Comparison of ENCODE assay signal across 1 cellular context in genomic region chr1:56644941-56645662, GRCh38.
TF ChIP-seq lines count a peak whose summit lies in the region.

Gene PRKAA2 (plus strand): TSS chr1:56645314. CDS start chr1:56645388, 74 bp downstream.

TF ChIP-seq in HepG2, 621 proteins besides CTCF, POLR2A, EP300 and RAD21 (continued from another document and continues in another):
- TF ChIP-seq PRDM15 (CRISPR knock-in tag; IDR thresholded peaks at IDR 0.05): 0 out of 2 replicates have a peak, but pooled peaks have one; percentile 31
- TF ChIP-seq POGZ (CRISPR knock-in tag; IDR thresholded peaks at IDR 0.05): no peak
- TF ChIP-seq ZFY (CRISPR knock-in tag; IDR thresholded peaks at IDR 0.05): peak; percentile 86
- TF ChIP-seq ZNF275 (CRISPR knock-in tag; IDR thresholded peaks at IDR 0.05; ENCODE audit: borderline replicate concordance): no peak
- TF ChIP-seq POLR2AphosphoS5 (IDR thresholded peaks at IDR 0.05; ENCODE audit: low read depth, low read length): peak; percentile 49
- TF ChIP-seq ZEB1 (IDR thresholded peaks at IDR 0.05; ENCODE audit: insufficient replicate concordance, low read depth): no peak
- TF ChIP-seq ZNF274 (CRISPR knock-in tag; IDR thresholded peaks at IDR 0.05): no peak
- TF ChIP-seq POLR2G (IDR thresholded peaks at IDR 0.05; ENCODE audit: low read depth, low read length): peak; percentile 67
- TF ChIP-seq SATB2 (CRISPR knock-in tag; IDR thresholded peaks at IDR 0.05): 0 out of 2 replicates have a peak, but pooled peaks have one; percentile 36
- 0 out of 2 replicates have a peak, but pooled peaks have one; percentile 4 for TF ChIP-seq ZBTB7B (CRISPR knock-in tag; IDR thresholded peaks at IDR 0.05)
- TF ChIP-seq ZSCAN5A (CRISPR knock-in tag; IDR thresholded peaks at IDR 0.05; ENCODE audit: borderline replicate concordance): no peak
- peak; percentile 42; the same call in 1 of the 2 replicates for TF ChIP-seq ZNF709 (CRISPR knock-in tag; IDR thresholded peaks at IDR 0.05)
- no peak for TF ChIP-seq KLF11 (CRISPR knock-in tag; IDR thresholded peaks at IDR 0.05)
- TF ChIP-seq ZNF446 (CRISPR knock-in tag; IDR thresholded peaks at IDR 0.05): no peak
- no peak for TF ChIP-seq TGIF2 (CRISPR knock-in tag; IDR thresholded peaks at IDR 0.05)
- TF ChIP-seq MYPOP (CRISPR knock-in tag; IDR thresholded peaks at IDR 0.05): no peak; the same call in 1 of the 2 replicates
- TF ChIP-seq SAP130 (CRISPR knock-in tag; IDR thresholded peaks at IDR 0.05; ENCODE audit: low read depth): peak; percentile 54; the same call in 1 of the 2 replicates
- no peak for TF ChIP-seq ZZZ3 (CRISPR knock-in tag; IDR thresholded peaks at IDR 0.05; ENCODE audit: borderline replicate concordance)
- peak; percentile 17 for TF ChIP-seq ZNF883 (CRISPR knock-in tag; IDR thresholded peaks at IDR 0.05; ENCODE audit: not compliant biosample characterization)
- TF ChIP-seq HDAC6 (IDR thresholded peaks at IDR 0.05; ENCODE audit: low read depth, low read length): no peak
- peak; percentile 68; the same call in 1 of the 2 replicates for TF ChIP-seq ZFP90 (CRISPR knock-in tag; IDR thresholded peaks at IDR 0.05; ENCODE audit: borderline replicate concordance)
- no peak for TF ChIP-seq NCOA1 (CRISPR knock-in tag; IDR thresholded peaks at IDR 0.05)
- TF ChIP-seq HMGA1 (CRISPR knock-in tag; conservative IDR thresholded peaks at IDR 0.05): no peak
- TF ChIP-seq ZNF609 (CRISPR knock-in tag; IDR thresholded peaks at IDR 0.05; ENCODE audit: borderline replicate concordance): no peak
- no peak for TF ChIP-seq NFE2L2 (IDR thresholded peaks at IDR 0.05; ENCODE audit: low read length)
- no peak for TF ChIP-seq ZNF816 (CRISPR knock-in tag; IDR thresholded peaks at IDR 0.05; ENCODE audit: borderline replicate concordance)
- TF ChIP-seq NFIB (CRISPR knock-in tag; IDR thresholded peaks at IDR 0.05; ENCODE audit: borderline replicate concordance): no peak
- TF ChIP-seq HOXA9 (CRISPR knock-in tag; IDR thresholded peaks at IDR 0.05; ENCODE audit: borderline replicate concordance): no peak
- no peak for TF ChIP-seq JUNB (CRISPR knock-in tag; IDR thresholded peaks at IDR 0.05; ENCODE audit: borderline replicate concordance)
- peak; percentile 83 for TF ChIP-seq YY1 (IDR thresholded peaks at IDR 0.05; ENCODE audit: insufficient read depth, insufficient replicate concordance, low read depth, low read length)
- TF ChIP-seq ZSCAN25 (CRISPR knock-in tag; IDR thresholded peaks at IDR 0.05): no peak
- TF ChIP-seq ZFP1 (CRISPR knock-in tag; IDR thresholded peaks at IDR 0.05): no peak
- no peak for TF ChIP-seq ZNF207 (IDR thresholded peaks at IDR 0.05; ENCODE audit: borderline replicate concordance)
- no peak for TF ChIP-seq ZBTB33 (CRISPR knock-in tag; IDR thresholded peaks at IDR 0.05)
- TF ChIP-seq MEF2D (CRISPR knock-in tag; IDR thresholded peaks at IDR 0.05): no peak; the same call in 1 of the 2 replicates
- 0 out of 2 replicates have a peak, but pooled peaks have one; percentile 16 for TF ChIP-seq ZSCAN20 (CRISPR knock-in tag; IDR thresholded peaks at IDR 0.05; ENCODE audit: borderline replicate concordance)
- TF ChIP-seq ZNF784 (CRISPR knock-in tag; IDR thresholded peaks at IDR 0.05; ENCODE audit: borderline replicate concordance): no peak
- TF ChIP-seq ETS1 (CRISPR knock-in tag; IDR thresholded peaks at IDR 0.05): no peak
- TF ChIP-seq NFKB2 (CRISPR knock-in tag; IDR thresholded peaks at IDR 0.05; ENCODE audit: borderline replicate concordance): peak; percentile 30; the same call in 1 of the 2 replicates
- no peak for TF ChIP-seq ONECUT2 (CRISPR knock-in tag; IDR thresholded peaks at IDR 0.05)
- no peak for TF ChIP-seq TBL1XR1 (IDR thresholded peaks at IDR 0.05; ENCODE audit: borderline replicate concordance, low read length, partially characterized antibody)
- TF ChIP-seq ZNF761 (CRISPR knock-in tag; conservative IDR thresholded peaks at IDR 0.05): 0 out of 2 replicates have a peak, but pooled peaks have one; percentile 45
- TF ChIP-seq HDAC1 (CRISPR knock-in tag; IDR thresholded peaks at IDR 0.05): peak; percentile 20; the same call in 1 of the 2 replicates
- TF ChIP-seq PLRG1 (conservative IDR thresholded peaks at IDR 0.05): no peak
- no peak for TF ChIP-seq ATF6 (CRISPR knock-in tag; conservative IDR thresholded peaks at IDR 0.05)
